ENCODE assay signal across 7 cellular contexts in genomic region chr17:45228121-45228941, GRCh38. TPM values are rescaled to one million over a fixed set of nuclear protein-coding genes. Genes with fewer than 3 reads are reported as not detected.
DNase-seq lines count a peak whose midpoint lies in the region; ATAC-seq and TF ChIP-seq lines count a peak whose summit lies in the region.

No MANE protein-coding gene starts in this region.

- intact Hi-C loops in activated CD4-positive, alpha-beta memory T cell treated with anti-CD3 and anti-CD28 coated beads for 36 hours (cut with micrococcal nuclease) = loop anchor here (5.0 kb wide), 1 partner anchor 166 kb away; the partner anchor contains the start of gene NMT1
- intact Hi-C loops in left ventricle myocardium superior (cut with micrococcal nuclease) = no loop called here

- in situ Hi-C loops in KBM-7 (cut with MboI; ENCODE audit: low pct_unique_long_range_greater_than_20kb, low sequenced_read_pairs) = no loop called here

- H3K4me3 Mint-ChIP-seq in activated CD4-positive, alpha-beta memory T cell treated with anti-CD3 and anti-CD28 coated beads for 36 hours = peak overlapping the region; percentile 100
- H3K4me3 Mint-ChIP-seq in stimulated activated naive CD8-positive, alpha-beta T cell treated with anti-CD3 and anti-CD28 coated beads, Interleukin-15, amount 100 ng/mL, for 72 hours = peak overlapping the region; percentile 83 to 94

- POLR2A ChIA-PET in activated CD4-positive, alpha-beta memory T cell treated with anti-CD3 and anti-CD28 coated beads for 36 hours (lab: Charles Lee) = interaction anchor here (0.9 to 5.2 kb wide), 10 partner anchors 7 to 87 kb away, joined by 4 to 75 read pairs (median 8); partner anchors contain the start of genes FMNL1, HEXIM1, HEXIM2 and MAP3K14
- POLR2A ChIA-PET in GM10248 (lab: Yijun Ruan, JAX) = interaction anchor here (0.6 to 5.3 kb wide), 9 partner anchors 7 to 277 kb away, joined by 3 to 31 read pairs (median 8); partner anchors contain the start of genes HEXIM1 and HEXIM2

- DNase-seq in KBM-7 (peak; percentile 34), left ventricle myocardium superior (peak; percentile 55), GM10248 (ENCODE audit: extremely low spot score) (no peak), NK-92 (lab: John Stamatoyannopoulos, UW; ENCODE audit: unreplicated experiment) (no peak)
- DNase-seq in activated CD4-positive, alpha-beta memory T cell treated with anti-CD3 and anti-CD28 coated beads for 36 hours = peak; percentile 68
- DNase-seq in stimulated activated naive CD8-positive, alpha-beta T cell treated with anti-CD3 and anti-CD28 coated beads, Interleukin-15, amount 100 ng/mL, for 72 hours = peak; percentile 57 to 69

- CTCF ChIA-PET in activated CD4-positive, alpha-beta memory T cell treated with anti-CD3 and anti-CD28 coated beads for 36 hours (lab: Charles Lee) = interaction anchor here (0.8 to 12.6 kb wide), 9 partner anchors 8 to 157 kb away, joined by 3 to 488 read pairs (median 7); partner anchors contain the start of genes ACBD4, FMNL1 and HEXIM1
- CTCF ChIA-PET in GM10248 (lab: Yijun Ruan, JAX) = interaction anchor here (1.0 to 13.0 kb wide), 12 partner anchors 8 to 200 kb away, joined by 3 to 309 read pairs (median 6); partner anchors contain the start of genes ACBD4 and FMNL1

- peaks cover 51% of the 10 kb centered on the region for H3K36me3 Mint-ChIP-seq in activated CD4-positive, alpha-beta memory T cell treated with anti-CD3 and anti-CD28 coated beads for 36 hours

- H3K9me3 Mint-ChIP-seq in activated CD4-positive, alpha-beta memory T cell treated with anti-CD3 and anti-CD28 coated beads for 36 hours = no peaks in the 10 kb centered on the region
- no peaks in the 10 kb centered on the region for H3K9me3 Mint-ChIP-seq in stimulated activated naive CD8-positive, alpha-beta T cell treated with anti-CD3 and anti-CD28 coated beads, Interleukin-15, amount 100 ng/mL, for 72 hours

- H3K4me1 Mint-ChIP-seq in activated CD4-positive, alpha-beta memory T cell treated with anti-CD3 and anti-CD28 coated beads for 36 hours (ENCODE audit: low read depth) = peaks cover 80% of the 10 kb centered on the region
- peaks cover 89% of the 10 kb centered on the region for H3K4me1 Mint-ChIP-seq in stimulated activated naive CD8-positive, alpha-beta T cell treated with anti-CD3 and anti-CD28 coated beads, Interleukin-15, amount 100 ng/mL, for 72 hours

- ATAC-seq in left ventricle myocardium superior = peak; percentile 5
- no peak for ATAC-seq in stimulated activated naive CD8-positive, alpha-beta T cell treated with anti-CD3 and anti-CD28 coated beads, Interleukin-15, amount 100 ng/mL, for 72 hours
- no peak for ATAC-seq in HG03457 (IDR thresholded peaks at IDR 0.05; ENCODE audit: unreplicated experiment)

- H3K27ac Mint-ChIP-seq in activated CD4-positive, alpha-beta memory T cell treated with anti-CD3 and anti-CD28 coated beads for 36 hours = peak overlapping the region; percentile 100
- H3K27ac Mint-ChIP-seq in stimulated activated naive CD8-positive, alpha-beta T cell treated with anti-CD3 and anti-CD28 coated beads, Interleukin-15, amount 100 ng/mL, for 72 hours = peak overlapping the region; percentile 98 to 99

- no peak for TF ChIP-seq CTCF in GM10248 (IDR thresholded peaks at IDR 0.05; ENCODE audit: control extremely low read depth, extremely low read depth, low read depth, missing control alignments)

- H3K27me3 Mint-ChIP-seq in activated CD4-positive, alpha-beta memory T cell treated with anti-CD3 and anti-CD28 coated beads for 36 hours = no peaks in the 10 kb centered on the region
- H3K27me3 Mint-ChIP-seq in stimulated activated naive CD8-positive, alpha-beta T cell treated with anti-CD3 and anti-CD28 coated beads, Interleukin-15, amount 100 ng/mL, for 72 hours = no peaks in the 10 kb centered on the region

RNA-seq across cellular contexts. Expression of gene FMNL1, which starts 6.6 kb away (rescaled TPM):
- total RNA-seq in activated CD4-positive, alpha-beta memory T cell treated with anti-CD3 and anti-CD28 coated beads for 36 hours = 100 to 1,000 TPM; 314 to 331 TPM
- total RNA-seq in left ventricle myocardium superior = 14.0 TPM

RNA-seq across cellular contexts. Expression of gene SPATA32, which starts 33.6 kb away (rescaled TPM):
- total RNA-seq in activated CD4-positive, alpha-beta memory T cell treated with anti-CD3 and anti-CD28 coated beads for 36 hours = under 1 TPM in 1 of 2 experiments, not detected in 1; 0.12 TPM
- not detected for total RNA-seq in left ventricle myocardium superior

Comparison
In these comparisons a context has a peak if more than half of its experiments do, and no peak if none do; other contexts are left out.
1. DNase-seq: peak in KBM-7 (single experiment), activated CD4-positive, alpha-beta memory T cell treated with anti-CD3 and anti-CD28 coated beads for 36 hours (single experiment), left ventricle myocardium superior (single experiment) and stimulated activated naive CD8-positive, alpha-beta T cell treated with anti-CD3 and anti-CD28 coated beads, Interleukin-15, amount 100 ng/mL, for 72 hours (2 of 2); none in GM10248 (single experiment) and NK-92 (single experiment).
2. RNA of gene FMNL1, which starts 6.6 kb away (total RNA-seq): 314 to 331 TPM in activated CD4-positive, alpha-beta memory T cell treated with anti-CD3 and anti-CD28 coated beads for 36 hours; 14.0 TPM in left ventricle myocardium superior (single experiment); every median in the first group is over 10 times any median in the second.